In genomic region chr5:151319334-151319733, GRCh38 we compare ENCODE assay signal across 1 cellular context.
TF ChIP-seq lines count a peak whose summit lies in the region.

No MANE protein-coding gene starts in this region.

TF ChIP-seq in GM12878, 131 proteins besides CTCF, POLR2A, EP300 and RAD21 (continued from another document):
- TF ChIP-seq MEF2B (IDR thresholded peaks at IDR 0.05; ENCODE audit: partially characterized antibody, poor library complexity, severe bottlenecking): peak; percentile 32
